In genomic region chr19:38848299-38849146, GRCh38 we compare ENCODE assay signal across 9 cellular contexts. TPM values are rescaled to one million over a fixed set of nuclear protein-coding genes. Genes with fewer than 3 reads are reported as not detected.
A peak's percentile ranks its signal among the peaks of the same experiment; 100 is the strongest.
DNase-seq lines count a peak whose midpoint lies in the region; ATAC-seq and TF ChIP-seq lines count a peak whose summit lies in the region.
"Had no signal": no experiment of that assay in that cellular context is flagged by ENCODE, and none has a peak within 500 bp of the region (broad histone marks: within the 10 kb centered on the region; RNA-seq: fewer than 3 reads in every experiment).

No MANE protein-coding gene starts in this region.

- H3K36me3 ChIP-seq in MG63 = peaks cover 56% of the 10 kb centered on the region
- peaks cover 42% of the 10 kb centered on the region for H3K36me3 ChIP-seq in ectodermal cell (ENCODE audit: control insufficient read depth, insufficient read depth, low read length)

- H3K27ac ChIP-seq in C4-2B = peak overlapping the region; percentile 92
- peak overlapping the region; percentile 61 for H3K27ac ChIP-seq in ectodermal cell (ENCODE audit: insufficient read depth, low read depth, low read length, poor library complexity, severe bottlenecking)

- peak overlapping the region; percentile 98 for H3K27ac Mint-ChIP-seq in natural killer cell treated with Interleukin-12 subunit alpha and Interleukin-12 subunit beta and Interleukin-15 and Interleukin-18, amount 100 ng/mL, for 72 hours

- DNase-seq in MG63 (no peak), NCI-H2107 (lab: John Stamatoyannopoulos, UW) (no peak)
- no peak for DNase-seq in natural killer cell treated with Interleukin-12 subunit alpha and Interleukin-12 subunit beta and Interleukin-15 and Interleukin-18, amount 100 ng/mL, for 72 hours (ENCODE audit: low spot score)

- WGBS in ectodermal cell, 2 experiments = 28 to 32% methylated on average over 21 to 22 of the region's 22 CpGs

- H3K27me3 ChIP-seq in MG63 = no peaks in the 10 kb centered on the region
- no peaks in the 10 kb centered on the region for H3K27me3 ChIP-seq in ectodermal cell (ENCODE audit: control insufficient read depth, insufficient read depth, low read length, poor library complexity, severe bottlenecking)

- H3K27me3 Mint-ChIP-seq in natural killer cell treated with Interleukin-12 subunit alpha and Interleukin-12 subunit beta and Interleukin-15 and Interleukin-18, amount 100 ng/mL, for 72 hours = no peaks in the 10 kb centered on the region

- H3K4me3 ChIP-seq in MG63 (peak overlapping the region; percentile 93), ectodermal cell (ENCODE audit: insufficient read depth, low read depth, low read length) (peak overlapping the region; percentile 88)

- H3K4me3 Mint-ChIP-seq in natural killer cell treated with Interleukin-12 subunit alpha and Interleukin-12 subunit beta and Interleukin-15 and Interleukin-18, amount 100 ng/mL, for 72 hours = peak overlapping the region; percentile 95

- H3K9me3 ChIP-seq in MG63 = no peaks in the 10 kb centered on the region
- H3K9me3 ChIP-seq in ectodermal cell (ENCODE audit: control insufficient read depth, low read length) = no peaks in the 10 kb centered on the region

- no peak for ATAC-seq in natural killer cell treated with Interleukin-12 subunit alpha and Interleukin-12 subunit beta and Interleukin-15 and Interleukin-18, amount 100 ng/mL, for 72 hours
- ATAC-seq in HG03571 (IDR thresholded peaks at IDR 0.05; ENCODE audit: unreplicated experiment) = no peak
- no peak for ATAC-seq in GM21786 (IDR thresholded peaks at IDR 0.05; ENCODE audit: unreplicated experiment)
- ATAC-seq in HG03095 (IDR thresholded peaks at IDR 0.05; ENCODE audit: unreplicated experiment) = no peak

- H3K36me3 Mint-ChIP-seq in natural killer cell treated with Interleukin-12 subunit alpha and Interleukin-12 subunit beta and Interleukin-15 and Interleukin-18, amount 100 ng/mL, for 72 hours = peaks cover 36% of the 10 kb centered on the region

- H3K4me1 ChIP-seq in ectodermal cell (ENCODE audit: control insufficient read depth, insufficient read depth, low read length) = peaks cover 12% of the 10 kb centered on the region

- no peak for TF ChIP-seq CTCF in C4-2B (conservative IDR thresholded peaks at IDR 0.05)

- H3K4me1 Mint-ChIP-seq in natural killer cell treated with Interleukin-12 subunit alpha and Interleukin-12 subunit beta and Interleukin-15 and Interleukin-18, amount 100 ng/mL, for 72 hours (ENCODE audit: low read depth in 2 of 2) = peaks cover 63 to 73% of the 10 kb centered on the region in 2 donors

- no peaks in the 10 kb centered on the region for H3K9me3 Mint-ChIP-seq in natural killer cell treated with Interleukin-12 subunit alpha and Interleukin-12 subunit beta and Interleukin-15 and Interleukin-18, amount 100 ng/mL, for 72 hours

RNA-seq across cellular contexts. Expression of gene HNRNPL, which starts 1.3 kb away (rescaled TPM):
- 385 and 511 TPM in 2 replicates for total RNA-seq in MG63 (2014; rRNA removed; shearing (Covaris generic); ENCODE audit: low replicate concordance)
- 894 TPM for polyA plus RNA-seq in ectodermal cell (2013, experiment 1 of 4)
- 733 TPM for polyA plus RNA-seq in ectodermal cell (2013, experiment 2 of 4)
- 568 TPM for polyA plus RNA-seq in ectodermal cell (2013, experiment 3 of 4)
- 599 TPM for polyA plus RNA-seq in ectodermal cell (2013, experiment 4 of 4)
- total RNA-seq in natural killer cell treated with Interleukin-12 subunit alpha and Interleukin-12 subunit beta and Interleukin-15 and Interleukin-18, amount 100 ng/mL, for 72 hours = 100 to 1,000 TPM; 559 to 561 TPM

RNA-seq across cellular contexts. Expression of gene ECH1, which starts 16.9 kb away (rescaled TPM):
- 76.7 and 102 TPM in 2 replicates for total RNA-seq in MG63 (2014; rRNA removed; shearing (Covaris generic); ENCODE audit: low replicate concordance)
- 103 TPM for polyA plus RNA-seq in ectodermal cell (2013, experiment 1 of 4)
- polyA plus RNA-seq in ectodermal cell (2013, experiment 2 of 4) = 101 TPM
- 85.1 TPM for polyA plus RNA-seq in ectodermal cell (2013, experiment 3 of 4)
- 98.4 TPM for polyA plus RNA-seq in ectodermal cell (2013, experiment 4 of 4)
- total RNA-seq in natural killer cell treated with Interleukin-12 subunit alpha and Interleukin-12 subunit beta and Interleukin-15 and Interleukin-18, amount 100 ng/mL, for 72 hours = 100 to 1,000 TPM; 104 to 163 TPM

RNA-seq across cellular contexts. Expression of gene RINL, which starts 29.6 kb away (rescaled TPM):
- 6.9 and 8.2 TPM in 2 replicates for total RNA-seq in MG63 (2014; rRNA removed; shearing (Covaris generic); ENCODE audit: low replicate concordance)
- polyA plus RNA-seq in ectodermal cell (2013, experiment 1 of 4) = 6.9 TPM
- polyA plus RNA-seq in ectodermal cell (2013, experiment 2 of 4) = 4.8 TPM
- 3.6 TPM for polyA plus RNA-seq in ectodermal cell (2013, experiment 3 of 4)
- polyA plus RNA-seq in ectodermal cell (2013, experiment 4 of 4) = 4.4 TPM
- total RNA-seq in natural killer cell treated with Interleukin-12 subunit alpha and Interleukin-12 subunit beta and Interleukin-15 and Interleukin-18, amount 100 ng/mL, for 72 hours = 10 to 100 TPM; 58.1 to 63.8 TPM

RNA-seq across cellular contexts. Expression of gene LGALS4, which starts 35.8 kb away (rescaled TPM):
- not detected in 2 replicates for total RNA-seq in MG63 (2014; rRNA removed; shearing (Covaris generic); ENCODE audit: low replicate concordance)
- polyA plus RNA-seq in ectodermal cell (2013, experiment 1 of 4) = 0.93 TPM
- 0.69 TPM for polyA plus RNA-seq in ectodermal cell (2013, experiment 2 of 4)
- 1.3 TPM for polyA plus RNA-seq in ectodermal cell (2013, experiment 3 of 4)
- 1.6 TPM for polyA plus RNA-seq in ectodermal cell (2013, experiment 4 of 4)
- 1 to 10 TPM; 1.6 to 1.7 TPM for total RNA-seq in natural killer cell treated with Interleukin-12 subunit alpha and Interleukin-12 subunit beta and Interleukin-15 and Interleukin-18, amount 100 ng/mL, for 72 hours
- total RNA-seq: lung microvascular endothelial cell had no signal

RNA-seq across cellular contexts. Expression of gene SIRT2, which starts 50.9 kb away (rescaled TPM):
- 45.3 and 72.9 TPM in 2 replicates for total RNA-seq in MG63 (2014; rRNA removed; shearing (Covaris generic); ENCODE audit: low replicate concordance)
- 20.8 TPM for polyA plus RNA-seq in ectodermal cell (2013, experiment 1 of 4)
- polyA plus RNA-seq in ectodermal cell (2013, experiment 2 of 4) = 21.5 TPM
- polyA plus RNA-seq in ectodermal cell (2013, experiment 3 of 4) = 19.0 TPM
- polyA plus RNA-seq in ectodermal cell (2013, experiment 4 of 4) = 21.8 TPM
- total RNA-seq in natural killer cell treated with Interleukin-12 subunit alpha and Interleukin-12 subunit beta and Interleukin-15 and Interleukin-18, amount 100 ng/mL, for 72 hours = 10 to 100 TPM; 60.9 to 87.3 TPM
